12 cellular contexts compared by ENCODE assay signal in genomic region chr5:31771500-31771899, GRCh38.
A peak's percentile ranks its signal among the peaks of the same experiment; 100 is the strongest.
DNase-seq lines count a peak whose midpoint lies in the region; ATAC-seq and TF ChIP-seq lines count a peak whose summit lies in the region.
"Had no signal": no experiment of that assay in that cellular context is flagged by ENCODE, and none has a peak within 500 bp of the region (broad histone marks: within the 10 kb centered on the region; RNA-seq: fewer than 3 reads in every experiment).

No MANE protein-coding gene starts in this region.

- in situ Hi-C loops in GM13977 (cut with MboI; ENCODE audit: low pct_unique_long_range_greater_than_20kb, low sequenced_read_pairs, unreplicated experiment): no loop called here

- no peaks in the 10 kb centered on the region for H3K9me2 ChIP-seq in MM.1S (replicated peaks; ENCODE audit: insufficient read depth, low read length)

- H3K9me3 ChIP-seq in MM.1S (replicated peaks; ENCODE audit: insufficient read depth, low read length) (no peaks in the 10 kb centered on the region), uterus (no peaks in the 10 kb centered on the region)
- H3K9me3 ChIP-seq: ascending aorta, upper lobe of left lung had no signal

- H3K27me3 ChIP-seq in MM.1S (replicated peaks; ENCODE audit: insufficient read depth, low read length) (no peaks in the 10 kb centered on the region), uterus (no peaks in the 10 kb centered on the region)
- H3K27me3 ChIP-seq: ascending aorta, upper lobe of left lung had no signal

- no peaks in the 10 kb centered on the region for H4K20me1 ChIP-seq in MM.1S (ENCODE audit: insufficient read depth, low read length)

- H3K27ac ChIP-seq in MM.1S (ENCODE audit: low read length) (no peak overlapping the region), uterus (no peak overlapping the region)
- H3K27ac ChIP-seq: ascending aorta, upper lobe of left lung had no signal

- no peak overlapping the region for H3K9ac ChIP-seq in MM.1S (ENCODE audit: low read length)

- ATAC-seq in GM21367 (IDR thresholded peaks at IDR 0.05; ENCODE audit: unreplicated experiment) (peak; percentile 18), HG03025 (IDR thresholded peaks at IDR 0.05; ENCODE audit: low FRiP score, unreplicated experiment) (peak; percentile 24)

- H3F3A ChIP-seq in MM.1S (ENCODE audit: insufficient read depth, low read length): no peaks in the 10 kb centered on the region; the same call in 1 of the 2 replicates

- H3K79me2 ChIP-seq in MM.1S (ENCODE audit: low read length): no peaks in the 10 kb centered on the region

- DNase-seq in GM13977 (ENCODE audit: low spot score) (peak; percentile 38), MM.1S (no peak), uterus (no peak), ureter (ENCODE audit: low spot score) (no peak), NCI-H1694 (lab: John Stamatoyannopoulos, UW) (no peak)
- DNase-seq in activated CD4-positive, alpha-beta T cell treated with anti-CD3 and anti-CD28 coated beads, Interleukin-2, amount 50 U/mL, for 4 hours: no peak
- DNase-seq: IMR-90, NCI-H187 treated with DMSO at 0.1 percent for 48 hours, upper lobe of left lung had no signal

- H3K4me2 ChIP-seq in MM.1S (ENCODE audit: low read depth, low read length): peak overlapping the region; percentile 34

- TF ChIP-seq CTCF in GM13977 (IDR thresholded peaks at IDR 0.05; ENCODE audit: extremely low read depth, insufficient read depth, missing control alignments) (no peak), MM.1S (IDR thresholded peaks at IDR 0.05; ENCODE audit: low read length) (no peak), uterus (IDR thresholded peaks at IDR 0.05) (no peak)

- no peak for TF ChIP-seq POLR2A in uterus (IDR thresholded peaks at IDR 0.05)

- H2AFZ ChIP-seq in MM.1S (ENCODE audit: low read length): no peak overlapping the region

- H3K36me3 ChIP-seq in MM.1S (replicated peaks; ENCODE audit: insufficient read depth, low read length) (no peaks in the 10 kb centered on the region), uterus (no peaks in the 10 kb centered on the region)
- H3K36me3 ChIP-seq: ascending aorta, upper lobe of left lung had no signal

- peaks cover 15% of the 10 kb centered on the region for H3K4me1 ChIP-seq in MM.1S (ENCODE audit: low read length)
- no peaks in the 10 kb centered on the region for H3K4me1 ChIP-seq in uterus

- H3K4me3 ChIP-seq in MM.1S (ENCODE audit: low read length) (no peak overlapping the region), uterus (no peak overlapping the region)
- H3K4me3 ChIP-seq: ascending aorta, upper lobe of left lung had no signal

- intact Hi-C loops in uterus (cut with DNase I; ENCODE audit: low total_unique reads): no loop called here
